ENCODE assay signal across 8 cellular contexts in genomic region chr16:85123891-85124635, GRCh38. TPM values are rescaled to one million over a fixed set of nuclear protein-coding genes. Genes with fewer than 3 reads are reported as not detected.
DNase-seq lines count a peak whose midpoint lies in the region; ATAC-seq and TF ChIP-seq lines count a peak whose summit lies in the region.
"Had no signal": no experiment of that assay in that cellular context is flagged by ENCODE, and none has a peak within 500 bp of the region (broad histone marks: within the 10 kb centered on the region; RNA-seq: fewer than 3 reads in every experiment).

No MANE protein-coding gene starts in this region.

- no peaks in the 10 kb centered on the region for H3K27me3 ChIP-seq in PC-9 (ENCODE audit: insufficient read depth, low read depth)
- no peaks in the 10 kb centered on the region for H3K27me3 ChIP-seq in uterus

- H3K4me3 ChIP-seq in PC-9 (no peak overlapping the region; the same call in 1 of the 2 replicates), uterus (no peak overlapping the region)

- H4K20me1 ChIP-seq in PC-9 (ENCODE audit: insufficient read depth): no peaks in the 10 kb centered on the region; the same call in 1 of the 2 replicates

- POLR2A ChIA-PET in PC-9 (lab: Charles Lee; ENCODE audit: unreplicated experiment) (no interaction called here), GM10248 (lab: Yijun Ruan, JAX) (no interaction called here)

- CTCF ChIA-PET in PC-9 (lab: Charles Lee): interaction anchor here (0.7 kb wide), 1 partner anchor 9 kb away, joined by 3 read pairs; no protein-coding TSS in a partner anchor
- CTCF ChIA-PET in GM10248 (lab: Yijun Ruan, JAX): interaction anchor here (0.9 to 4.6 kb wide), 7 partner anchors 9 to 304 kb away, joined by 3 to 32 read pairs (median 3); partner anchors contain the start of gene CIBAR2

- BruUV-seq in PC-9 (replicated peaks; lab: Mats Ljungman, UMichigan): no TSS peak

- H3K4me2 ChIP-seq in PC-9: peak overlapping the region; percentile 42; the same call in 1 of the 2 replicates

- no peaks in the 10 kb centered on the region for H3K9me3 ChIP-seq in PC-9 (ENCODE audit: insufficient read depth, low read depth)
- H3K9me3 ChIP-seq in uterus: no peaks in the 10 kb centered on the region

- H2AFZ ChIP-seq in PC-9: no peak overlapping the region; the same call in 1 of the 2 replicates

- H3K27ac ChIP-seq in PC-9 (no peak overlapping the region), uterus (peak overlapping the region; percentile 68 to 72)

- no peaks in the 10 kb centered on the region for H3K79me2 ChIP-seq in PC-9 (ENCODE audit: low read depth)

- ATAC-seq in esophagus mucosa: peak; percentile 67
- no peak for ATAC-seq in HG03432 (IDR thresholded peaks at IDR 0.05; ENCODE audit: unreplicated experiment)
- ATAC-seq: activated T-helper 17 cell treated with anti-CD3 and anti-CD28 coated beads, Interleukin-2, amount 50 U/mL, for 72 hours had no signal

- H3K36me3 ChIP-seq in PC-9 (ENCODE audit: low read depth) (no peaks in the 10 kb centered on the region), uterus (no peaks in the 10 kb centered on the region)

- no peak for TF ChIP-seq CTCF in PC-9 (conservative IDR thresholded peaks at IDR 0.05)
- no peak for TF ChIP-seq CTCF in uterus (IDR thresholded peaks at IDR 0.05)
- TF ChIP-seq CTCF in GM10248 (IDR thresholded peaks at IDR 0.05; ENCODE audit: control extremely low read depth, extremely low read depth, low read depth, missing control alignments): no peak

- H3K4me1 ChIP-seq in PC-9 (replicated peaks; ENCODE audit: insufficient read depth) (no peaks in the 10 kb centered on the region), uterus (peaks cover 0 to 7% of the 10 kb centered on the region in 2 donors)

- no peak for TF ChIP-seq POLR2A in uterus (IDR thresholded peaks at IDR 0.05)

- H3F3A ChIP-seq in PC-9 (ENCODE audit: insufficient read depth, low read depth): peaks cover 16% of the 10 kb centered on the region; the same call in 1 of the 2 replicates

- no peaks in the 10 kb centered on the region for H3K9me2 ChIP-seq in PC-9 (ENCODE audit: insufficient read depth)

- DNase-seq in PC-9 (peak; percentile 48 to 71), mesenteric fat pad (ENCODE audit: low spot score) (peak; percentile 92), uterus (peak; percentile 75), GM10248 (ENCODE audit: extremely low spot score) (no peak), NCI-H2081 (lab: John Stamatoyannopoulos, UW) (no peak)

- intact Hi-C loops in PC-9 (cut with micrococcal nuclease; ENCODE audit: unreplicated experiment): no loop called here
- intact Hi-C loops in uterus (cut with DNase I; ENCODE audit: low total_unique reads): no loop called here

RNA-seq across cellular contexts. Expression of gene CIBAR2, which starts 11.8 kb away (rescaled TPM):
- total RNA-seq in PC-9 (2021) (not detected in 2 replicates), esophagus mucosa (not detected), mesenteric fat pad (not detected), uterus (1 to 10 TPM in 1 of 4 donors, not detected in 3; 2.4 TPM)

Comparison
In these comparisons a context has a peak if more than half of its experiments do, and no peak if none do; other contexts are left out.
1. DNase-seq: peak in PC-9 (2 of 2), mesenteric fat pad (single experiment) and uterus (2 of 2); none in GM10248 (single experiment) and NCI-H2081 (0 of 2).